ENCODE assay signal across 15 cellular contexts in the genomic region with DNA sequence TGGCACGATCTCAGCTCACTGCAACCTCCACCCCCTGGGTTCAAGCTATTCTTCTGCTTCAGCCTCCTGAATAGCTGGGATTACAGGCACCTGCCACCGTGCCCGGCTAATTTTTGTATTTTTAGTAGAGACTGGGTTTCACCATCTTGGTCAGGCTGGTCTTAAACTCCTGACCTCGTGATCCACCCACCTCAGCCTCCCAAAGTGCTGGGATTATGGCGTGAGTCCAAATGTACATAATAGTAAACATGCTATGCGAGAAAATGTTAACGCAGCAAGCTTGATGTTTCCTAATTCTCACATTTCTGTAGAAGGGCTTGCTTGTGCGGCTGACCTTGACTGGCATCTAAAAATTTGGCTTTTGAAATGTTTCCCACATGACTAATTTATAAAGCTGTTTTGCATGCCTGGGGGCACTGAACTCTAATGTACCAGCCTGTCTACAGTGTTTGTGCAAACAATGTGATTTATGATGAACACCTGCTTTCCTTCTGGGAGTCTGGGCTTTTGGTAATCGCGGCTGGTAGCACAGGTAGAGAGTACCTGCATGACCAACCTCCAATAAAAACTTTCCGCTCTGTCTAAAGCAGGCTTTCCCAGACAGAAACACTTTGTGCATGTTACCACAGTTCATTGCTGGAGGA.
A peak's percentile ranks its signal among the peaks of the same experiment; 100 is the strongest.
DNase-seq lines count a peak whose midpoint lies in the region; ATAC-seq, FAIRE-seq and TF ChIP-seq lines count a peak whose summit lies in the region.
"Had no signal": no experiment of that assay in that cellular context is flagged by ENCODE, and none has a peak within 500 bp of the region (broad histone marks: within the 10 kb centered on the region; RNA-seq: fewer than 3 reads in every experiment).

No MANE protein-coding gene starts in this region.

- H3K27ac ChIP-seq in A549 (peak overlapping the region in 1 of 2 experiments; percentile 27; a peak in 1 of 6 replicates), kidney (ENCODE audit: low read depth in 2 of 2, low read length in 2 of 2) (no peak overlapping the region)
- H3K27ac ChIP-seq: prostate gland, upper lobe of right lung had no signal

- TF ChIP-seq CTCF in A549 (IDR thresholded peaks at IDR 0.05) (no peak), kidney (IDR thresholded peaks at IDR 0.05; ENCODE audit: borderline replicate concordance, extremely low read depth, insufficient read depth) (no peak)

- H3K9ac ChIP-seq in kidney (ENCODE audit: low read length in 2 of 2), result no peak overlapping the region

- H3K9me3 ChIP-seq in A549 (no peaks in the 10 kb centered on the region), kidney (ENCODE audit: control insufficient read depth in 1 of 2, low read length in 2 of 2) (no peaks in the 10 kb centered on the region)
- H3K9me3 ChIP-seq: prostate gland, upper lobe of right lung had no signal

- ATAC-seq in A549 (no peak), GM18520 (IDR thresholded peaks at IDR 0.05; ENCODE audit: unreplicated experiment) (no peak), HG02970 (IDR thresholded peaks at IDR 0.05; ENCODE audit: low FRiP score, unreplicated experiment) (no peak)
- ATAC-seq: SK-N-SH treated with all-trans-retinoic acid at 6 μM for 48 hours, upper lobe of right lung, WTC11 had no signal

- POLR2A ChIA-PET in A549 (lab: Yijun Ruan, JAX), result no interaction called here

- TF ChIP-seq EP300 in A549 (IDR thresholded peaks at IDR 0.05), result no peak

- no peak overlapping the region for H3K4me3 ChIP-seq in A549
- peak overlapping the region in 1 of 2 donors; percentile 17 for H3K4me3 ChIP-seq in kidney (ENCODE audit: low read length in 2 of 2)
- H3K4me3 ChIP-seq: prostate gland, upper lobe of right lung had no signal

- no peak for TF ChIP-seq RAD21 in A549 (conservative IDR thresholded peaks at IDR 0.05 in 1 of 2, IDR thresholded peaks at IDR 0.05 in 1 of 2)

- H3K4me1 ChIP-seq in A549 (peaks cover 39% of the 10 kb centered on the region), kidney (ENCODE audit: control insufficient read depth in 1 of 2, insufficient read depth in 1 of 2, low read depth in 1 of 2, low read length in 2 of 2) (no peaks in the 10 kb centered on the region)
- H3K4me1 ChIP-seq: prostate gland, upper lobe of right lung had no signal

- no peak for TF ChIP-seq POLR2A in A549 (IDR thresholded peaks at IDR 0.05; ENCODE audit: low read length)

- 84% methylated on average over 11 of the region's 11 CpGs for WGBS in A549 (ENCODE audit: missing lambda C conversion rate)

- FAIRE-seq in A549 (lab: Jason Lieb, UNC) (no peak), kidney (lab: Jason Lieb, UNC) (no peak)
- FAIRE-seq: D721Med had no signal

- DNase-seq in A549 (ENCODE audit: low read depth in 1 of 2, low spot score in 1 of 2) (peak in 1 of 2 experiments; percentile 22), NCI-H1105 (lab: John Stamatoyannopoulos, UW) (peak; percentile 78), RPMI7951 (ENCODE audit: low read depth) (peak; percentile 4), islet precursor cell (peak; percentile 51), kidney (no peak), NCI-H82 treated with DMSO at 0.1 percent for 48 hours (lab: John Stamatoyannopoulos, UW; ENCODE audit: unreplicated experiment) (no peak)
- DNase-seq: cerebellar nuclear complex; stimulated activated CD4-positive, alpha-beta T cell treated with anti-CD3 and anti-CD28 coated beads, Interleukin-2, amount 100 ng/mL, for 24 hours; upper lobe of right lung had no signal

- intact Hi-C loops in kidney (cut with DNase I), result no loop called here

- H3K36me3 ChIP-seq in kidney (ENCODE audit: control insufficient read depth in 1 of 2, insufficient read depth in 2 of 2, low read length in 2 of 2), result no peaks in the 10 kb centered on the region
- H3K36me3 ChIP-seq: prostate gland, upper lobe of right lung had no signal

- peak overlapping the region; percentile 27; the same call in 1 of the 3 replicates for H3K4me2 ChIP-seq in A549

- CTCF ChIA-PET in A549 (lab: Yijun Ruan, JAX), result no interaction called here

TF ChIP-seq in A549, 52 proteins besides CTCF, POLR2A, EP300 and RAD21:
- TF ChIP-seq RNF2 (IDR thresholded peaks at IDR 0.05; ENCODE audit: borderline replicate concordance, low read depth) (no peak), SMC3 (IDR thresholded peaks at IDR 0.05) (no peak), CHD4 (IDR thresholded peaks at IDR 0.05; ENCODE audit: borderline replicate concordance) (no peak), KDM1A (IDR thresholded peaks at IDR 0.05; ENCODE audit: low read depth) (no peak), SREBF2 (IDR thresholded peaks at IDR 0.05) (no peak), HOXA7 (CRISPR knock-in tag; IDR thresholded peaks at IDR 0.05) (no peak), NFE2L2 (conservative IDR thresholded peaks at IDR 0.05; ENCODE audit: low read length) (no peak), MYC (IDR thresholded peaks at IDR 0.05; ENCODE audit: borderline replicate concordance, low read length) (no peak), HDAC2 (IDR thresholded peaks at IDR 0.05) (no peak), MAFK (IDR thresholded peaks at IDR 0.05; ENCODE audit: partially characterized antibody) (no peak), CBX2 (IDR thresholded peaks at IDR 0.05; ENCODE audit: borderline replicate concordance, low read depth) (no peak)
- TF ChIP-seq, protein P1, sequence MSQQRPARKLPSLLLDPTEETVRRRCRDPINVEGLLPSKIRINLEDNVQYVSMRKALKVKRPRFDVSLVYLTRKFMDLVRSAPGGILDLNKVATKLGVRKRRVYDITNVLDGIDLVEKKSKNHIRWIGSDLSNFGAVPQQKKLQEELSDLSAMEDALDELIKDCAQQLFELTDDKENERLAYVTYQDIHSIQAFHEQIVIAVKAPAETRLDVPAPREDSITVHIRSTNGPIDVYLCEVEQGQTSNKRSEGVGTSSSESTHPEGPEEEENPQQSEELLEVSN (IDR thresholded peaks at IDR 0.05; ENCODE audit: borderline replicate concordance, low read depth), result no peak
- TF ChIP-seq, protein P2, sequence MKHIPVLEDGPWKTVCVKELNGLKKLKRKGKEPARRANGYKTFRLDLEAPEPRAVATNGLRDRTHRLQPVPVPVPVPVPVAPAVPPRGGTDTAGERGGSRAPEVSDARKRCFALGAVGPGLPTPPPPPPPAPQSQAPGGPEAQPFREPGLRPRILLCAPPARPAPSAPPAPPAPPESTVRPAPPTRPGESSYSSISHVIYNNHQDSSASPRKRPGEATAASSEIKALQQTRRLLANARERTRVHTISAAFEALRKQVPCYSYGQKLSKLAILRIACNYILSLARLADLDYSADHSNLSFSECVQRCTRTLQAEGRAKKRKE (CRISPR knock-in tag; IDR thresholded peaks at IDR 0.05; ENCODE audit: low read depth), result no peak
- TF ChIP-seq, protein P3, sequence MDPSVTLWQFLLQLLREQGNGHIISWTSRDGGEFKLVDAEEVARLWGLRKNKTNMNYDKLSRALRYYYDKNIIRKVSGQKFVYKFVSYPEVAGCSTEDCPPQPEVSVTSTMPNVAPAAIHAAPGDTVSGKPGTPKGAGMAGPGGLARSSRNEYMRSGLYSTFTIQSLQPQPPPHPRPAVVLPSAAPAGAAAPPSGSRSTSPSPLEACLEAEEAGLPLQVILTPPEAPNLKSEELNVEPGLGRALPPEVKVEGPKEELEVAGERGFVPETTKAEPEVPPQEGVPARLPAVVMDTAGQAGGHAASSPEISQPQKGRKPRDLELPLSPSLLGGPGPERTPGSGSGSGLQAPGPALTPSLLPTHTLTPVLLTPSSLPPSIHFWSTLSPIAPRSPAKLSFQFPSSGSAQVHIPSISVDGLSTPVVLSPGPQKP (IDR thresholded peaks at IDR 0.05; ENCODE audit: low read depth, low read length), result no peak
- TF ChIP-seq, protein P4, sequence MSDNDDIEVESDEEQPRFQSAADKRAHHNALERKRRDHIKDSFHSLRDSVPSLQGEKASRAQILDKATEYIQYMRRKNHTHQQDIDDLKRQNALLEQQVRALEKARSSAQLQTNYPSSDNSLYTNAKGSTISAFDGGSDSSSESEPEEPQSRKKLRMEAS (IDR thresholded peaks at IDR 0.05), result no peak
- TF ChIP-seq, protein P5, sequence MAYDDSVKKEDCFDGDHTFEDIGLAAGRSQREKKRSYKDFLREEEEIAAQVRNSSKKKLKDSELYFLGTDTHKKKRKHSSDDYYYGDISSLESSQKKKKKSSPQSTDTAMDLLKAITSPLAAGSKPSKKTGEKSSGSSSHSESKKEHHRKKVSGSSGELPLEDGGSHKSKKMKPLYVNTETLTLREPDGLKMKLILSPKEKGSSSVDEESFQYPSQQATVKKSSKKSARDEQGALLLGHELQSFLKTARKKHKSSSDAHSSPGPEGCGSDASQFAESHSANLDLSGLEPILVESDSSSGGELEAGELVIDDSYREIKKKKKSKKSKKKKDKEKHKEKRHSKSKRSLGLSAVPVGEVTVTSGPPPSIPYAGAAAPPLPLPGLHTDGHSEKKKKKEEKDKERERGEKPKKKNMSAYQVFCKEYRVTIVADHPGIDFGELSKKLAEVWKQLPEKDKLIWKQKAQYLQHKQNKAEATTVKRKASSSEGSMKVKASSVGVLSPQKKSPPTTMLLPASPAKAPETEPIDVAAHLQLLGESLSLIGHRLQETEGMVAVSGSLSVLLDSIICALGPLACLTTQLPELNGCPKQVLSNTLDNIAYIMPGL (CRISPR knock-in tag; IDR thresholded peaks at IDR 0.05; ENCODE audit: borderline replicate concordance), result no peak

Comparison
In these comparisons a context has a peak if more than half of its experiments do, and no peak if none do; other contexts are left out.
1. DNase-seq: peak in NCI-H1105 (single experiment), RPMI7951 (single experiment) and islet precursor cell (single experiment); none in kidney (single experiment) and NCI-H82 treated with DMSO at 0.1 percent for 48 hours (single experiment).